In the genomic region with DNA sequence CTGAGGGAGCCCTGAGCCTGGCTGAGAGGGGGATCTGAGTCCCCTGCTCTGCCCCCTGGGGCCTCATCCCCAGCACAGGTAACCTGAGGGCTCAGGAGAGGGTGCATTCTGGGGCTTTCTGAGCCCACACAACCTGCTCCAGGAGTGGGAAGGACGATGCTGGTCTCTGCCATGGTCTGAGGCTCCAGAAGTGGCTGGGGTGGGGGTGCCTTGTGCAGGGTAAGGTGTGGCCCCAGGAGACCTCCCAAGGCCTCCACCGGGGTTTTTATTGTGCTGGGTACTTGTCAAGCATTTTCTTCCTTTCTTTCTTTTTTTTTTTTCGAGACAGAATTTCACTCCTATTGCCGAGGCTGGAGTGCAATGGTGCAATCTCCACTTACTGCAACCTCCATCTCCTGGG, we compare ENCODE assay signal across 1 cellular context.
A peak's percentile ranks its signal among the peaks of the same experiment; 100 is the strongest.
TF ChIP-seq lines count a peak whose summit lies in the region.

No MANE protein-coding gene starts in this region.

TF ChIP-seq in HepG2, 621 proteins besides CTCF, POLR2A, EP300 and RAD21:
- TF ChIP-seq, protein P1, sequence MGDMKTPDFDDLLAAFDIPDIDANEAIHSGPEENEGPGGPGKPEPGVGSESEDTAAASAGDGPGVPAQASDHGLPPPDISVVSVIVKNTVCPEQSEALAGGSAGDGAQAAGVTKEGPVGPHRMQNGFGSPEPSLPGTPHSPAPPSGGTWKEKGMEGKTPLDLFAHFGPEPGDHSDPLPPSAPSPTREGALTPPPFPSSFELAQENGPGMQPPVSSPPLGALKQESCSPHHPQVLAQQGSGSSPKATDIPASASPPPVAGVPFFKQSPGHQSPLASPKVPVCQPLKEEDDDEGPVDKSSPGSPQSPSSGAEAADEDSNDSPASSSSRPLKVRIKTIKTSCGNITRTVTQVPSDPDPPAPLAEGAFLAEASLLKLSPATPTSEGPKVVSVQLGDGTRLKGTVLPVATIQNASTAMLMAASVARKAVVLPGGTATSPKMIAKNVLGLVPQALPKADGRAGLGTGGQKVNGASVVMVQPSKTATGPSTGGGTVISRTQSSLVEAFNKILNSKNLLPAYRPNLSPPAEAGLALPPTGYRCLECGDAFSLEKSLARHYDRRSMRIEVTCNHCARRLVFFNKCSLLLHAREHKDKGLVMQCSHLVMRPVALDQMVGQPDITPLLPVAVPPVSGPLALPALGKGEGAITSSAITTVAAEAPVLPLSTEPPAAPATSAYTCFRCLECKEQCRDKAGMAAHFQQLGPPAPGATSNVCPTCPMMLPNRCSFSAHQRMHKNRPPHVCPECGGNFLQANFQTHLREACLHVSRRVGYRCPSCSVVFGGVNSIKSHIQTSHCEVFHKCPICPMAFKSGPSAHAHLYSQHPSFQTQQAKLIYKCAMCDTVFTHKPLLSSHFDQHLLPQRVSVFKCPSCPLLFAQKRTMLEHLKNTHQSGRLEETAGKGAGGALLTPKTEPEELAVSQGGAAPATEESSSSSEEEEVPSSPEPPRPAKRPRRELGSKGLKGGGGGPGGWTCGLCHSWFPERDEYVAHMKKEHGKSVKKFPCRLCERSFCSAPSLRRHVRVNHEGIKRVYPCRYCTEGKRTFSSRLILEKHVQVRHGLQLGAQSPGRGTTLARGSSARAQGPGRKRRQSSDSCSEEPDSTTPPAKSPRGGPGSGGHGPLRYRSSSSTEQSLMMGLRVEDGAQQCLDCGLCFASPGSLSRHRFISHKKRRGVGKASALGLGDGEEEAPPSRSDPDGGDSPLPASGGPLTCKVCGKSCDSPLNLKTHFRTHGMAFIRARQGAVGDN (CRISPR knock-in tag; IDR thresholded peaks at IDR 0.05) = 0 out of 2 replicates have a peak, but pooled peaks have one; percentile 2
- TF ChIP-seq WIZ (CRISPR knock-in tag; IDR thresholded peaks at IDR 0.05) = no peak
- peak; percentile 32; the same call in 1 of the 2 replicates for TF ChIP-seq NRL (CRISPR knock-in tag; IDR thresholded peaks at IDR 0.05; ENCODE audit: borderline replicate concordance)
TF ChIP-seq in HepG2: peak in this region for 2.
